24 cellular contexts compared by ENCODE assay signal in genomic region chr19:39483141-39483540, GRCh38. TPM values are rescaled to one million over a fixed set of nuclear protein-coding genes. Genes with fewer than 3 reads are reported as not detected.
DNase-seq lines count a peak whose midpoint lies in the region; ATAC-seq and TF ChIP-seq lines count a peak whose summit lies in the region.
"Had no signal": no experiment of that assay in that cellular context is flagged by ENCODE, and none has a peak within 500 bp of the region (broad histone marks: within the 10 kb centered on the region; RNA-seq: fewer than 3 reads in every experiment).

No MANE protein-coding gene starts in this region.

- no peak overlapping the region for H2AFZ ChIP-seq in H9 (ENCODE audit: low read length)
- H2AFZ ChIP-seq: hepatocyte had no signal

- H3K27ac Mint-ChIP-seq in H9 (no peak overlapping the region), natural killer cell (peak overlapping the region; percentile 14 to 20)
- H3K27ac Mint-ChIP-seq in activated T-helper 17 cell treated with anti-CD3 and anti-CD28 coated beads, Interleukin-2, amount 50 U/mL, for 72 hours: no peak overlapping the region
- H3K27ac Mint-ChIP-seq: memory B cell had no signal

- no peak overlapping the region for H3K27ac ChIP-seq in H9 (ENCODE audit: insufficient read length, low read depth, low read length)
- H3K27ac ChIP-seq: hepatocyte, upper lobe of left lung had no signal

- intact Hi-C loops in natural killer cell (cut with micrococcal nuclease): loop anchor here (5.0 kb wide), 1 partner anchor 86 kb away; no protein-coding TSS in a partner anchor

- no peak overlapping the region for H2BK12ac ChIP-seq in H9 (ENCODE audit: insufficient read length, low read depth, low read length)

- no peak overlapping the region for H3K4ac ChIP-seq in H9 (ENCODE audit: low read depth, low read length)

- no peak overlapping the region for H3K56ac ChIP-seq in H9 (ENCODE audit: insufficient read length, low read depth, low read length)

- H4K8ac ChIP-seq in H9 (replicated peaks; ENCODE audit: insufficient read length, low read depth, low read length): no peak overlapping the region

- TF ChIP-seq CTCF in H9 (conservative IDR thresholded peaks at IDR 0.05) (no peak), natural killer cell (IDR thresholded peaks at IDR 0.05) (no peak)

- no peaks in the 10 kb centered on the region for H3K27me3 Mint-ChIP-seq in H9 (ENCODE audit: low read depth)
- H3K27me3 Mint-ChIP-seq in activated T-helper 17 cell treated with anti-CD3 and anti-CD28 coated beads, Interleukin-2, amount 50 U/mL, for 72 hours: no peaks in the 10 kb centered on the region
- H3K27me3 Mint-ChIP-seq in natural killer cell (ENCODE audit: low read depth in 2 of 2): no peaks in the 10 kb centered on the region
- H3K27me3 Mint-ChIP-seq: memory B cell had no signal

- H3K9ac ChIP-seq in H9 (ENCODE audit: extremely low read depth, insufficient read length, low read length): no peak overlapping the region

- H3K9me3 Mint-ChIP-seq in H9: no peaks in the 10 kb centered on the region; a peak in 1 of 5 replicates
- no peaks in the 10 kb centered on the region for H3K9me3 Mint-ChIP-seq in activated T-helper 17 cell treated with anti-CD3 and anti-CD28 coated beads, Interleukin-2, amount 50 U/mL, for 72 hours
- H3K9me3 Mint-ChIP-seq in natural killer cell: no peaks in the 10 kb centered on the region
- H3K9me3 Mint-ChIP-seq: memory B cell had no signal

- no peak for ATAC-seq in activated T-helper 17 cell treated with anti-CD3 and anti-CD28 coated beads, Interleukin-2, amount 50 U/mL, for 72 hours (replicated peaks)
- no peak for ATAC-seq in natural killer cell
- no peak for ATAC-seq in GM18505 (IDR thresholded peaks at IDR 0.05; ENCODE audit: unreplicated experiment)
- ATAC-seq in GM21717 (IDR thresholded peaks at IDR 0.05; ENCODE audit: unreplicated experiment): no peak
- ATAC-seq: right cardiac atrium had no signal

- no peak overlapping the region for H2AK5ac ChIP-seq in H9 (ENCODE audit: insufficient read length, low read length)

- H3K36me3 Mint-ChIP-seq in H9 (ENCODE audit: insufficient read depth in 1 of 3, low read depth in 3 of 3) (peaks cover 30 to 60% (median 49%) of the 10 kb centered on the region in 3 experiments; a peak in 6 of 7 replicates), natural killer cell (no peaks in the 10 kb centered on the region)
- peaks cover 59% of the 10 kb centered on the region for H3K36me3 Mint-ChIP-seq in activated T-helper 17 cell treated with anti-CD3 and anti-CD28 coated beads, Interleukin-2, amount 50 U/mL, for 72 hours (ENCODE audit: low read depth)

- WGBS in H9 (ENCODE audit: extremely low coverage, insufficient read length, low lambda C conversion rate): no CpG with 5 or more reads among the region's 6 CpGs

- H3K9me3 ChIP-seq in H9 (ENCODE audit: control insufficient read depth, low read depth, low read length): no peaks in the 10 kb centered on the region
- H3K9me3 ChIP-seq: upper lobe of left lung had no signal

- no peak overlapping the region for H2BK20ac ChIP-seq in H9 (ENCODE audit: low read depth, low read length, poor library complexity, severe bottlenecking)

- H3K27me3 ChIP-seq in H9 (ENCODE audit: insufficient read depth, low read length): no peaks in the 10 kb centered on the region
- H3K27me3 ChIP-seq: hepatocyte, upper lobe of left lung had no signal

- TF ChIP-seq POLR2A in GM18505 (IDR thresholded peaks at IDR 0.05; ENCODE audit: borderline replicate concordance, extremely low read depth, insufficient read depth, insufficient read length): no peak

- no peak overlapping the region for H3T11ph ChIP-seq in H9 (ENCODE audit: low read length)

- peaks cover 10% of the 10 kb centered on the region for H3K23me2 ChIP-seq in H9 (ENCODE audit: insufficient read length, low read depth, low read length, poor library complexity, severe bottlenecking)

- H3K14ac ChIP-seq in H9 (ENCODE audit: insufficient read depth, low read length): no peak overlapping the region

- H3K18ac ChIP-seq in H9 (ENCODE audit: insufficient read length, low read depth, low read length): no peak overlapping the region

- no peak overlapping the region for H4K5ac ChIP-seq in H9 (ENCODE audit: insufficient read length, low read depth, low read length)

- peaks cover 12% of the 10 kb centered on the region for H3K79me1 ChIP-seq in H9 (ENCODE audit: insufficient read depth, low read depth, low read length, poor library complexity, severe bottlenecking)

- no peak overlapping the region for H4K91ac ChIP-seq in H9 (ENCODE audit: insufficient read length, low read depth, low read length)

- no peak overlapping the region for H3K23ac ChIP-seq in H9 (ENCODE audit: insufficient read length, low read depth, low read length)

- H3K4me3 Mint-ChIP-seq in H9 (peak overlapping the region; percentile 68 to 95; a peak in 3 of 5 replicates), natural killer cell (peak overlapping the region; percentile 28)
- H3K4me3 Mint-ChIP-seq in activated T-helper 17 cell treated with anti-CD3 and anti-CD28 coated beads, Interleukin-2, amount 50 U/mL, for 72 hours: peak overlapping the region; percentile 89

- no peak overlapping the region for H2BK5ac ChIP-seq in H9 (ENCODE audit: insufficient read length, low read length)

- no peak overlapping the region for H2BK15ac ChIP-seq in H9 (ENCODE audit: low read depth, low read length)

- peaks cover 12% of the 10 kb centered on the region for H3K79me2 ChIP-seq in H9 (ENCODE audit: insufficient read depth, low read length)

- H2BK120ac ChIP-seq in H9 (ENCODE audit: low read depth, low read length, poor library complexity, severe bottlenecking): no peak overlapping the region

- H3K4me1 Mint-ChIP-seq in H9: peaks cover 17 to 21% of the 10 kb centered on the region in 2 experiments
- H3K4me1 Mint-ChIP-seq in activated T-helper 17 cell treated with anti-CD3 and anti-CD28 coated beads, Interleukin-2, amount 50 U/mL, for 72 hours: peaks cover 18% of the 10 kb centered on the region
- peaks cover 20 to 28% of the 10 kb centered on the region in 2 donors for H3K4me1 Mint-ChIP-seq in natural killer cell

- H3K4me2 ChIP-seq in H9 (ENCODE audit: insufficient read depth, insufficient read length, low read length): no peak overlapping the region
- H3K4me2 ChIP-seq: hepatocyte had no signal

- no peaks in the 10 kb centered on the region for H3K4me1 ChIP-seq in H9 (ENCODE audit: insufficient read depth, low read length)

- DNase-seq in NCI-H2227 (lab: John Stamatoyannopoulos, UW; ENCODE audit: unreplicated experiment) (peak; percentile 70), NCI-H2227 treated with DMSO at 0.1 percent for 48 hours (lab: John Stamatoyannopoulos, UW) (no peak), H9 (no peak), natural killer cell (no peak), anterior cingulate cortex (lab: John Stamatoyannopoulos, UW) (no peak)
- DNase-seq: activated CD4-positive, CD25-positive, alpha-beta regulatory T cell treated with anti-CD3 and anti-CD28 coated beads, Interleukin-2, amount 50 U/mL, for 72 hours; amniotic stem cell; EL; kidney; NCI-H146; NCI-H446 treated with DMSO at 0.1 percent for 48 hours; nucleus accumbens; right cardiac atrium; stimulated activated CD4-positive, alpha-beta T cell treated with anti-CD3 and anti-CD28 coated beads, Interleukin-15, amount 100 ng/mL, for 24 hours; stimulated activated naive CD4-positive, alpha-beta T cell treated with Interleukin-2 at 50 U/mL for 16 hours; upper lobe of left lung had no signal

- H4K20me1 ChIP-seq in H9 (ENCODE audit: control insufficient read depth, insufficient read depth, insufficient read length): no peaks in the 10 kb centered on the region

RNA-seq across cellular contexts. Expression of gene TIMM50, which starts 2.5 kb away (rescaled TPM):
- total RNA-seq in H9 (2021) (121 and 128 TPM in 2 replicates), natural killer cell (10 to 100 TPM; 50.1 to 67.2 (median 60.8) TPM)
- 10 to 100 TPM; 51.5 to 95.1 TPM for total RNA-seq in activated T-helper 17 cell treated with anti-CD3 and anti-CD28 coated beads, Interleukin-2, amount 50 U/mL, for 72 hours

RNA-seq across cellular contexts. Expression of gene DLL3, which starts 15.6 kb away (rescaled TPM):
- total RNA-seq in H9 (2021) (2.4 and 2.5 TPM in 2 replicates), natural killer cell (not detected)
- 1 to 10 TPM in 1 of 2 donors, under 1 TPM in 1; 0.16 to 1.2 TPM for total RNA-seq in activated T-helper 17 cell treated with anti-CD3 and anti-CD28 coated beads, Interleukin-2, amount 50 U/mL, for 72 hours
- total RNA-seq: A172, right cardiac atrium, upper lobe of left lung had no signal

RNA-seq across cellular contexts. Expression of gene SELENOV, which starts 31.8 kb away (rescaled TPM):
- total RNA-seq in H9 (2021) (6.7 and 6.9 TPM in 2 replicates), natural killer cell (not detected)
- not detected for total RNA-seq in activated T-helper 17 cell treated with anti-CD3 and anti-CD28 coated beads, Interleukin-2, amount 50 U/mL, for 72 hours
- total RNA-seq: A172; chondrocyte; kidney; right cardiac atrium; T-helper 2 cell treated with Interferon-gamma antibody and Interleukin-4, amounts not matched to agents 100 ng/mL and 5 ng/mL, for 36 hours; upper lobe of left lung had no signal

RNA-seq across cellular contexts. Expression of gene SUPT5H, which starts 37.8 kb away (rescaled TPM):
- total RNA-seq in H9 (2021) (141 and 145 TPM in 2 replicates), natural killer cell (100 to 1,000 TPM; 228 to 256 (median 230) TPM)
- total RNA-seq in activated T-helper 17 cell treated with anti-CD3 and anti-CD28 coated beads, Interleukin-2, amount 50 U/mL, for 72 hours: 100 to 1,000 TPM; 182 to 239 TPM

RNA-seq across cellular contexts. Expression of gene RPS16, which starts 47.4 kb away (rescaled TPM):
- total RNA-seq in H9 (2021): 2,711 and 2,810 TPM in 2 replicates
- 1,000 to 10,000 TPM; 2,984 to 3,090 TPM for total RNA-seq in activated T-helper 17 cell treated with anti-CD3 and anti-CD28 coated beads, Interleukin-2, amount 50 U/mL, for 72 hours
- 1,000 to 10,000 TPM; 1,227 to 1,543 (median 1,399) TPM for total RNA-seq in natural killer cell

Comparison
In these comparisons a context has a peak if more than half of its experiments do, and no peak if none do; other contexts are left out.
1. H3K27ac Mint-ChIP-seq: peak in natural killer cell (2 of 2); none in H9 (0 of 3) and activated T-helper 17 cell treated with anti-CD3 and anti-CD28 coated beads, Interleukin-2, amount 50 U/mL, for 72 hours (single experiment).
2. H3K4me3 Mint-ChIP-seq: peak in every context shown above with its lines; median percentile 89 in activated T-helper 17 cell treated with anti-CD3 and anti-CD28 coated beads, Interleukin-2, amount 50 U/mL, for 72 hours; 82 in H9; 28 in natural killer cell.